29 cellular contexts compared by ENCODE assay signal in the genomic region with DNA sequence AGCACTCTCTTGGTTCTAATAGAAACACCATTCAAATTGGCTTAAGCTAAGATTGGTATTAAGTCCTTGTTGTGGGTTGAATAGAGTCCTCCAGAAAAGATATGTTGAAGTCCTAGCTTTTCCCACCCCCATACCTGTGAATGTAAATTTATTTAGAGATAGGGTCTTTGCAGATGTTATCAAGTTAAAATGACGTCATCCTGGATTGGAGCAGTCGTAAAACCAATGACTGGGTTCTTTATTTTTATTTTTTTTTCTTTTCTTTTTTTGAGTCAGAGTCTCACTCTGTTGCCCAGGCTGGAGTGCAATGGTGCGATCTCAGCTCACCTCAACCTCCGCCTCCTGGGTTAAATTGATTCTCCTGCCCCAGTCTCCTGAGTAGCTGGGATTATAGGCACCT.
"Had no signal": no experiment of that assay in that cellular context is flagged by ENCODE, and none has a peak within 500 bp of the region (broad histone marks: within the 10 kb centered on the region; RNA-seq: fewer than 3 reads in every experiment).

No MANE protein-coding gene starts in this region.

- H3K9ac ChIP-seq: parathyroid adenoma had no signal

- H3K4me2 ChIP-seq: smooth muscle cell had no signal

- H3K4me3 ChIP-seq: ovary, psoas muscle, skin epidermis, smooth muscle cell, spleen, suprapubic skin, testis, tibial artery, transverse colon, upper lobe of right lung, uterus had no signal

- H2AFZ ChIP-seq: parathyroid adenoma had no signal

- H3K27ac ChIP-seq: ovary, parathyroid adenoma, psoas muscle, skin epidermis, spleen, suprapubic skin, testis, tibial artery, transverse colon, upper lobe of right lung, uterus had no signal

- ATAC-seq: naive thymus-derived CD8-positive, alpha-beta T cell; natural killer cell treated with Interleukin-12 subunit alpha and Interleukin-12 subunit beta and Interleukin-15 and Interleukin-18, amount 100 ng/mL, for 72 hours; psoas muscle; right cardiac atrium; sciatic nerve; stimulated activated memory B cell treated with anti-CD40 and anti-IgM and Interleukin-4, amounts not matched to agents 10 μg/mL and 1 μg/mL and 100 μg/mL, for 72 hours; stimulated activated naive CD8-positive, alpha-beta T cell treated with anti-CD3 and anti-CD28 coated beads, Interleukin-15, amount 100 ng/mL, for 72 hours; stimulated activated naive CD8-positive, alpha-beta T cell treated with anti-CD3 and anti-CD28 coated beads, Interleukin-15, Interleukin-2, amounts not matched to agents 100 U/mL and 50 U/mL, for 24 hours; upper lobe of right lung had no signal

- H3K79me2 ChIP-seq: parathyroid adenoma had no signal

- H3K9me3 ChIP-seq: ovary, psoas muscle, suprapubic skin, testis, tibial artery, transverse colon, upper lobe of right lung, uterus had no signal

- H3K4me1 ChIP-seq: parathyroid adenoma, psoas muscle, spleen, suprapubic skin, testis, tibial artery, transverse colon, upper lobe of right lung, uterus had no signal

- H3K27me3 ChIP-seq: ovary, spleen, suprapubic skin, testis, tibial artery, transverse colon, upper lobe of right lung, uterus had no signal

- H3K36me3 ChIP-seq: ovary, spleen, suprapubic skin, tibial artery, transverse colon, upper lobe of right lung, uterus had no signal

- DNase-seq: naive thymus-derived CD8-positive, alpha-beta T cell; nephron progenitor cell; occipital lobe; ovary; posterior cingulate gyrus; psoas muscle; right cardiac atrium; spleen; stimulated activated CD4-positive, alpha-beta T cell treated with anti-CD3 and anti-CD28 coated beads, Interleukin-12 subunit alpha, Interleukin-12 subunit beta, amount 100 ng/mL, for 4 hours; stimulated activated CD4-positive, alpha-beta T cell treated with anti-CD3 and anti-CD28 coated beads, Interleukin-1b, Interleukin-23, amount 100 ng/mL, for 48 hours; stimulated activated CD4-positive, alpha-beta T cell treated with anti-CD3 and anti-CD28 coated beads, Interleukin-4, amount 100 ng/mL, for 1 hour; stimulated activated CD4-positive, alpha-beta T cell treated with anti-CD3 and anti-CD28 coated beads, Interleukin-4, amount 100 ng/mL, for 4 hours; stimulated activated CD8-positive, alpha-beta memory T cell treated with anti-CD3 and anti-CD28 coated beads, Interleukin-4, amount 100 ng/mL, for 48 hours; stimulated activated naive CD4-positive, alpha-beta T cell; stimulated activated naive CD8-positive, alpha-beta T cell treated with anti-CD3 and anti-CD28 coated beads, Interleukin-15, amount 100 ng/mL, for 72 hours; stimulated activated naive CD8-positive, alpha-beta T cell treated with anti-CD3 and anti-CD28 coated beads, Interleukin-15, Interleukin-2, amounts not matched to agents 100 U/mL and 50 U/mL, for 24 hours; substantia nigra; testis; tibial artery; transverse colon; upper lobe of right lung; uterus had no signal
